In genomic region chr11:15161746-15162145, GRCh38 we compare ENCODE assay signal across 18 cellular contexts. TPM values are rescaled to one million over a fixed set of nuclear protein-coding genes. Genes with fewer than 3 reads are reported as not detected.
DNase-seq lines count a peak whose midpoint lies in the region; ATAC-seq and TF ChIP-seq lines count a peak whose summit lies in the region.
"Had no signal": no experiment of that assay in that cellular context is flagged by ENCODE, and none has a peak within 500 bp of the region (broad histone marks: within the 10 kb centered on the region; RNA-seq: fewer than 3 reads in every experiment).

No MANE protein-coding gene starts in this region.

- H3K4me1 Mint-ChIP-seq in HFFc6 (ENCODE audit: low read depth) (peaks cover 59% of the 10 kb centered on the region), chondrocyte (ENCODE audit: low read depth) (peaks cover 7% of the 10 kb centered on the region)
- H3K4me1 Mint-ChIP-seq: CD4-positive, alpha-beta memory T cell; GM23338 had no signal

- H3K27me3 Mint-ChIP-seq in HFFc6 (ENCODE audit: insufficient read depth) (no peaks in the 10 kb centered on the region; the same call in 1 of the 2 replicates), chondrocyte (ENCODE audit: low read depth) (peaks cover 4% of the 10 kb centered on the region)

- H3K27ac Mint-ChIP-seq in HFFc6 (peak overlapping the region; percentile 14; the same call in 1 of the 2 replicates), chondrocyte (ENCODE audit: unreplicated experiment) (no peak overlapping the region)
- H3K27ac Mint-ChIP-seq: CD4-positive, alpha-beta memory T cell; GM23338 had no signal

- ATAC-seq in HG03280 (IDR thresholded peaks at IDR 0.05; ENCODE audit: unreplicated experiment), result no peak
- no peak for ATAC-seq in GM18907 (IDR thresholded peaks at IDR 0.05; ENCODE audit: unreplicated experiment)
- ATAC-seq: A549, GM23338 had no signal

- TF ChIP-seq CTCF in HFFc6 (IDR thresholded peaks at IDR 0.05), result no peak
- no peak for TF ChIP-seq CTCF in fibroblast of villous mesenchyme (IDR thresholded peaks at IDR 0.05; ENCODE audit: insufficient read depth, low read depth, low read length)
- TF ChIP-seq CTCF in chondrocyte (IDR thresholded peaks at IDR 0.05), result no peak

- H3K36me3 Mint-ChIP-seq in HFFc6 (ENCODE audit: low read depth), result no peaks in the 10 kb centered on the region
- H3K36me3 Mint-ChIP-seq in chondrocyte (ENCODE audit: low read depth), result no peaks in the 10 kb centered on the region
- H3K36me3 Mint-ChIP-seq: CD4-positive, alpha-beta memory T cell had no signal

- DNase-seq in EH (ENCODE audit: low read depth) (peak; percentile 41), HFFc6 (no peak), fibroblast of villous mesenchyme (ENCODE audit: low read depth) (peak; percentile 64), chondrocyte (ENCODE audit: low spot score) (no peak)
- DNase-seq in activated naive CD4-positive, alpha-beta T cell (lab: John Stamatoyannopoulos, UW), result no peak
- DNase-seq: 8988T; ACHN; C1 segment of cervical spinal cord; Calu3; CD4-positive, alpha-beta memory T cell; COR-L47; DMS53 had no signal

- H3K9me3 Mint-ChIP-seq in HFFc6, result no peaks in the 10 kb centered on the region
- H3K9me3 Mint-ChIP-seq in chondrocyte (ENCODE audit: low read depth), result peaks cover 6% of the 10 kb centered on the region
- H3K9me3 Mint-ChIP-seq: GM23338 had no signal

- no peak overlapping the region for H3K4me3 ChIP-seq in fibroblast of villous mesenchyme (ENCODE audit: low read depth, low read length)
- H3K4me3 ChIP-seq: A549, GM23338, HAP-1 had no signal

- no peak overlapping the region for H3K4me3 Mint-ChIP-seq in HFFc6
- no peak overlapping the region for H3K4me3 Mint-ChIP-seq in chondrocyte (ENCODE audit: unreplicated experiment)
- H3K4me3 Mint-ChIP-seq: CD4-positive, alpha-beta memory T cell; GM23338 had no signal

RNA-seq across cellular contexts. Expression of gene INSC, which starts 47.0 kb away (rescaled TPM):
- under 1 TPM; 0.08 to 0.43 (median 0.16) TPM for total RNA-seq in HFFc6 (2021; fragmentation: NEBNext Ultra II Directional; extraction: Animal tissue kit (Norgen Biotek cat#: 25700))
- total RNA-seq in fibroblast of villous mesenchyme (under 0.01 and 0.32 TPM in 2 replicates), chondrocyte (not detected in 3 replicates)
- total RNA-seq: Calu3, Daoy had no signal

Comparison
In these comparisons a context has a peak if more than half of its experiments do, and no peak if none do; other contexts are left out.
1. DNase-seq: peak in EH (single experiment) and fibroblast of villous mesenchyme (single experiment); none in HFFc6 (single experiment), activated naive CD4-positive, alpha-beta T cell (0 of 4) and chondrocyte (single experiment).